In genomic region chr16:64297863-64298579, GRCh38 we compare ENCODE assay signal across 12 cellular contexts.
DNase-seq lines count a peak whose midpoint lies in the region; ATAC-seq, FAIRE-seq and TF ChIP-seq lines count a peak whose summit lies in the region.
"Had no signal": no experiment of that assay in that cellular context is flagged by ENCODE, and none has a peak within 500 bp of the region (broad histone marks: within the 10 kb centered on the region; RNA-seq: fewer than 3 reads in every experiment).

No MANE protein-coding gene starts in this region.

- no peak overlapping the region for H3K27ac ChIP-seq in left ventricle myocardium inferior (replicated peaks)
- H3K27ac ChIP-seq in H1 (ENCODE audit: low read depth, low read length): no peak overlapping the region
- H3K27ac ChIP-seq in neuronal stem cell (replicated peaks; ENCODE audit: low read length): no peak overlapping the region
- H3K27ac ChIP-seq: BLaER1 treated with 17β-estradiol and CSF1 and Interleukin-3, amounts not matched to agents 10 nM and 100 nM had no signal

- H3K4me3 ChIP-seq in left ventricle myocardium inferior (no peak overlapping the region), H1 (ENCODE audit: extremely low read depth in 1 of 4, insufficient read depth in 2 of 4, low read depth in 3 of 4, low read length in 4 of 4) (no peak overlapping the region), neuronal stem cell (ENCODE audit: low read length in 2 of 2) (no peak overlapping the region)
- H3K4me3 ChIP-seq: BLaER1 treated with 17β-estradiol and CSF1 and Interleukin-3, amounts not matched to agents 10 nM and 100 nM; HAP-1 had no signal

- CTCF ChIA-PET in H1 (lab: Charles Lee; ENCODE audit: partially characterized antibody): interaction anchor here (1.1 kb wide), 1 partner anchor 644 kb away, joined by 3 read pairs; no protein-coding TSS in a partner anchor

- H2BK5ac ChIP-seq in H1 (ENCODE audit: low read depth, low read length) (no peak overlapping the region), neuronal stem cell (ENCODE audit: low read length) (no peak overlapping the region)

- H2BK15ac ChIP-seq in H1 (ENCODE audit: low read length) (no peak overlapping the region), neuronal stem cell (ENCODE audit: low read length) (no peak overlapping the region)

- TF ChIP-seq RAD21 in H1 (IDR thresholded peaks at IDR 0.05 in 1 of 2, conservative IDR thresholded peaks at IDR 0.05 in 1 of 2; ENCODE audit: low read depth in 2 of 2, low read length in 2 of 2): no peak

- H2AK5ac ChIP-seq in H1 (ENCODE audit: low read depth, low read length) (no peak overlapping the region), neuronal stem cell (ENCODE audit: low read depth, low read length) (no peak overlapping the region)

- no peaks in the 10 kb centered on the region for H3K79me2 ChIP-seq in H1 (ENCODE audit: control insufficient read depth in 1 of 2, insufficient read depth in 2 of 2, low read length in 2 of 2)

- DNase-seq in left ventricle myocardium superior: no peak
- DNase-seq in left ventricle myocardium inferior: no peak
- no peak for DNase-seq in H1 (ENCODE audit: low read depth in 1 of 2, low spot score in 2 of 2)
- no peak for DNase-seq in neuronal stem cell (ENCODE audit: low spot score)
- no peak for DNase-seq in activated CD8-positive, alpha-beta memory T cell treated with anti-CD3 and anti-CD28 coated beads, Interleukin-2, amount 50 U/mL, for 4 hours
- DNase-seq: Calu3; CD8-positive, alpha-beta T cell; DMS79 treated with DMSO at 0.1 percent for 48 hours; GF-D8 had no signal

- no peaks in the 10 kb centered on the region for H3K79me1 ChIP-seq in H1 (ENCODE audit: low read depth, low read length)
- no peaks in the 10 kb centered on the region for H3K79me1 ChIP-seq in neuronal stem cell (ENCODE audit: low read depth, low read length)

- TF ChIP-seq POLR2A in H1 (IDR thresholded peaks at IDR 0.05; ENCODE audit: control extremely low read depth in 1 of 2, low read depth in 2 of 2, low read length in 2 of 2): no peak

- H2AFZ ChIP-seq in H1 (ENCODE audit: low read length) (peak overlapping the region; percentile 32; the same call in 1 of the 2 replicates), neuronal stem cell (ENCODE audit: low read length) (peak overlapping the region; percentile 35)

- peaks cover 15% of the 10 kb centered on the region for H3K4me1 ChIP-seq in left ventricle myocardium inferior
- no peaks in the 10 kb centered on the region for H3K4me1 ChIP-seq in H1 (replicated peaks in 1 of 4; ENCODE audit: control insufficient read depth in 3 of 4, insufficient read depth in 4 of 4, low read length in 3 of 4)
- no peaks in the 10 kb centered on the region for H3K4me1 ChIP-seq in neuronal stem cell (ENCODE audit: control insufficient read depth in 2 of 2, insufficient read depth in 1 of 2, low read depth in 1 of 2, low read length in 2 of 2)
- H3K4me1 ChIP-seq: BLaER1 treated with 17β-estradiol and CSF1 and Interleukin-3, amounts not matched to agents 10 nM and 100 nM; HAP-1 had no signal

- H2BK12ac ChIP-seq in H1 (ENCODE audit: low read depth, low read length): no peak overlapping the region
- no peak overlapping the region for H2BK12ac ChIP-seq in neuronal stem cell (ENCODE audit: low read length)

- peak; percentile 19 for ATAC-seq in left ventricle myocardium superior
- no peak for ATAC-seq in GM21825 (IDR thresholded peaks at IDR 0.05; ENCODE audit: unreplicated experiment)
- ATAC-seq: CD8-positive, alpha-beta T cell had no signal

- H3K36me3 ChIP-seq in left ventricle myocardium inferior (no peaks in the 10 kb centered on the region), H1 (ENCODE audit: control insufficient read depth in 2 of 4, insufficient read depth in 4 of 4, low read length in 3 of 4) (no peaks in the 10 kb centered on the region), neuronal stem cell (replicated peaks in 1 of 2; ENCODE audit: control insufficient read depth in 2 of 2, insufficient read depth in 2 of 2, low read length in 2 of 2) (no peaks in the 10 kb centered on the region)
- H3K36me3 ChIP-seq: BLaER1 treated with 17β-estradiol and CSF1 and Interleukin-3, amounts not matched to agents 10 nM and 100 nM; HAP-1 had no signal

- H3K23ac ChIP-seq in H1 (ENCODE audit: insufficient read length) (no peak overlapping the region), neuronal stem cell (ENCODE audit: low read depth, low read length, poor library complexity) (no peak overlapping the region)

- H3K9me3 ChIP-seq in left ventricle myocardium inferior (replicated peaks): no peaks in the 10 kb centered on the region
- no peaks in the 10 kb centered on the region for H3K9me3 ChIP-seq in H1 (ENCODE audit: insufficient read depth in 2 of 2, low read depth in 1 of 2, low read length in 1 of 2)
- no peaks in the 10 kb centered on the region for H3K9me3 ChIP-seq in neuronal stem cell (replicated peaks in 1 of 2; ENCODE audit: control insufficient read depth in 2 of 2, insufficient read depth in 1 of 2, low read depth in 1 of 2, low read length in 2 of 2)
- H3K9me3 ChIP-seq: BLaER1 treated with 17β-estradiol and CSF1 and Interleukin-3, amounts not matched to agents 10 nM and 100 nM; HAP-1 had no signal

- WGBS in H1 (ENCODE audit: extremely low coverage in 1 of 2, insufficient coverage in 1 of 2, insufficient read length in 1 of 2, insufficient replicate concordance in 2 of 2, low coverage in 1 of 2, low lambda C conversion rate in 2 of 2, missing lambda C conversion rate in 1 of 2), 2 experiments: 89% methylated on average over 10 of the region's 10 CpGs; no CpG with 5 or more reads in 1 of the 2 experiments
- no CpG with 5 or more reads among the region's 10 CpGs for WGBS in neuronal stem cell (ENCODE audit: extremely low coverage in 2 of 2, insufficient read length in 2 of 2, insufficient replicate concordance in 1 of 2), 2 donors

- H4K5ac ChIP-seq in H1 (ENCODE audit: insufficient read length, low read depth, low read length): no peak overlapping the region

- H4K91ac ChIP-seq in H1 (replicated peaks; ENCODE audit: insufficient read length, low read length) (no peak overlapping the region), neuronal stem cell (ENCODE audit: low read depth, low read length, poor library complexity) (no peak overlapping the region)

- H3K4ac ChIP-seq in H1 (replicated peaks; ENCODE audit: insufficient read length, low read depth, low read length) (no peak overlapping the region), neuronal stem cell (ENCODE audit: low read length) (no peak overlapping the region)

- H3K56ac ChIP-seq in H1 (replicated peaks; ENCODE audit: insufficient read length, low read depth, low read length): no peak overlapping the region

- H3K18ac ChIP-seq in H1 (ENCODE audit: extremely low read depth, low read length) (no peak overlapping the region), neuronal stem cell (ENCODE audit: low read length) (no peak overlapping the region)

- H3K14ac ChIP-seq in H1 (ENCODE audit: insufficient read length) (no peak overlapping the region), neuronal stem cell (ENCODE audit: low read length) (no peak overlapping the region)

- H3K27me3 ChIP-seq in left ventricle myocardium inferior (ENCODE audit: low read depth) (no peaks in the 10 kb centered on the region), H1 (replicated peaks in 1 of 4; ENCODE audit: control insufficient read depth in 3 of 4, extremely low read depth in 1 of 4, insufficient read depth in 3 of 4, low read length in 3 of 4) (no peaks in the 10 kb centered on the region), neuronal stem cell (ENCODE audit: control insufficient read depth in 3 of 3, insufficient read depth in 3 of 3, low read depth in 1 of 3, low read length in 3 of 3) (no peaks in the 10 kb centered on the region)
- H3K27me3 ChIP-seq: BLaER1 treated with 17β-estradiol and CSF1 and Interleukin-3, amounts not matched to agents 10 nM and 100 nM had no signal

- POLR2A ChIA-PET in H1 (lab: Charles Lee; ENCODE audit: partially characterized antibody): interaction anchor here (0.6 kb wide), 1 partner anchor 1289 kb away, joined by 4 read pairs; no protein-coding TSS in a partner anchor

- no peak overlapping the region for H2BK120ac ChIP-seq in H1 (replicated peaks; ENCODE audit: low read depth, low read length)
- H2BK120ac ChIP-seq in neuronal stem cell (ENCODE audit: low read depth, low read length): no peak overlapping the region

- no peaks in the 10 kb centered on the region for H4K20me1 ChIP-seq in H1 (replicated peaks in 1 of 2; ENCODE audit: control insufficient read depth in 1 of 2, insufficient read depth in 2 of 2, low read length in 2 of 2)
- H4K20me1 ChIP-seq: BLaER1 treated with 17β-estradiol and CSF1 and Interleukin-3, amounts not matched to agents 10 nM and 100 nM had no signal

- H4K8ac ChIP-seq in H1 (ENCODE audit: extremely low read depth, insufficient read depth, low read length): no peak overlapping the region
- no peak overlapping the region for H4K8ac ChIP-seq in neuronal stem cell (ENCODE audit: low read depth, low read length)

- no peak for TF ChIP-seq CTCF in left ventricle myocardium inferior (IDR thresholded peaks at IDR 0.05; ENCODE audit: borderline replicate concordance)
- TF ChIP-seq CTCF in H1 (IDR thresholded peaks at IDR 0.05; ENCODE audit: control extremely low read depth in 1 of 3, insufficient read depth in 1 of 3, low read depth in 1 of 3, low read length in 3 of 3): no peak

- no peak overlapping the region for H2BK20ac ChIP-seq in H1 (ENCODE audit: low read length)

- H3K4me2 ChIP-seq in H1 (ENCODE audit: insufficient read depth in 1 of 2, low read depth in 2 of 2, low read length in 2 of 2) (no peak overlapping the region), neuronal stem cell (ENCODE audit: insufficient read depth, low read length, poor library complexity, severe bottlenecking) (no peak overlapping the region)
- H3K4me2 ChIP-seq: BLaER1 treated with 17β-estradiol and CSF1 and Interleukin-3, amounts not matched to agents 10 nM and 100 nM had no signal

- H3K9ac ChIP-seq in H1 (replicated peaks in 1 of 4; ENCODE audit: extremely low read depth in 1 of 4, low read depth in 3 of 4, low read length in 3 of 4) (no peak overlapping the region), neuronal stem cell (ENCODE audit: low read depth, low read length, poor library complexity) (no peak overlapping the region)
- H3K9ac ChIP-seq: BLaER1 treated with 17β-estradiol and CSF1 and Interleukin-3, amounts not matched to agents 10 nM and 100 nM had no signal

- H3K23me2 ChIP-seq in H1 (ENCODE audit: low read depth, low read length): no peaks in the 10 kb centered on the region

- intact Hi-C loops in left ventricle myocardium superior (cut with micrococcal nuclease) (no loop called here), left ventricle myocardium inferior (cut with micrococcal nuclease) (no loop called here)

- no peak for TF ChIP-seq EP300 in H1 (IDR thresholded peaks at IDR 0.05; ENCODE audit: borderline replicate concordance in 1 of 2, low read depth in 2 of 2, low read length in 2 of 2)

- no peak for FAIRE-seq in H1 (lab: Jason Lieb, UNC)

TF ChIP-seq in H1, 55 proteins besides CTCF, POLR2A, EP300 and RAD21 (continues in another document):
- no peak for TF ChIP-seq SAP30 (IDR thresholded peaks at IDR 0.05; ENCODE audit: insufficient read depth, insufficient replicate concordance, low read length)
- TF ChIP-seq GTF2F1 (IDR thresholded peaks at IDR 0.05; ENCODE audit: borderline replicate concordance, low read depth, low read length): no peak
- no peak for TF ChIP-seq TEAD4 (IDR thresholded peaks at IDR 0.05; ENCODE audit: low read depth, low read length)
- TF ChIP-seq SIX5 (IDR thresholded peaks at IDR 0.05; ENCODE audit: low read depth, low read length): no peak
